8 cellular contexts compared by ENCODE assay signal in genomic region chr3:9397331-9397910, GRCh38. TPM values are rescaled to one million over a fixed set of nuclear protein-coding genes. Genes with fewer than 3 reads are reported as not detected.
A peak's percentile ranks its signal among the peaks of the same experiment; 100 is the strongest.
DNase-seq lines count a peak whose midpoint lies in the region; TF ChIP-seq lines count a peak whose summit lies in the region.

TSS of gene SETD5 (plus strand) at chr3:9397615. CDS start at chr3:9428939, 31,324 bp downstream.

- peak within 1 kb of the TSS; percentile 43; the same call in 1 of the 2 replicates for H2AFZ ChIP-seq in MM.1S (ENCODE audit: low read length)

- H3K9me3 ChIP-seq in MM.1S (replicated peaks; ENCODE audit: insufficient read depth, low read length) (no peaks in the 10 kb centered on the region), SJCRH30 (replicated peaks) (no peaks in the 10 kb centered on the region), stomach smooth muscle (ENCODE audit: control insufficient read depth in 2 of 2, low read length in 2 of 2) (no peaks in the 10 kb centered on the region)

- H3K79me2 ChIP-seq in MM.1S (ENCODE audit: low read length), result peaks cover 86% of the 10 kb centered on the region

- H3K9me2 ChIP-seq in MM.1S (replicated peaks; ENCODE audit: insufficient read depth, low read length), result no peaks in the 10 kb centered on the region

- H3K27ac Mint-ChIP-seq in neural crest cell (ENCODE audit: unreplicated experiment), result peak within 1 kb of the TSS; percentile 100

- no peaks in the 10 kb centered on the region for H3K9me3 Mint-ChIP-seq in neural crest cell

- peaks cover 29% of the 10 kb centered on the region for H3F3A ChIP-seq in MM.1S (ENCODE audit: insufficient read depth, low read length)

- H3K4me1 Mint-ChIP-seq in neural crest cell, result peaks cover 67% of the 10 kb centered on the region

- peak within 1 kb of the TSS; percentile 100 for H3K4me3 Mint-ChIP-seq in neural crest cell

- H3K27ac ChIP-seq in MM.1S (ENCODE audit: low read length), result peak within 1 kb of the TSS; percentile 88
- H3K27ac ChIP-seq in SJCRH30, result peak within 1 kb of the TSS; percentile 96
- H3K27ac ChIP-seq in stomach smooth muscle (ENCODE audit: low read length), result peak within 1 kb of the TSS; percentile 97

- H3K27me3 ChIP-seq in MM.1S (replicated peaks; ENCODE audit: insufficient read depth, low read length), result no peaks in the 10 kb centered on the region
- no peaks in the 10 kb centered on the region for H3K27me3 ChIP-seq in SJCRH30
- H3K27me3 ChIP-seq in stomach smooth muscle (ENCODE audit: control insufficient read depth in 1 of 2, insufficient read depth in 2 of 2, low read length in 2 of 2), result no peaks in the 10 kb centered on the region

- H3K36me3 ChIP-seq in MM.1S (replicated peaks; ENCODE audit: insufficient read depth, low read length) (peaks cover 3% of the 10 kb centered on the region; the same call in 1 of the 2 replicates), SJCRH30 (peaks cover 21% of the 10 kb centered on the region), stomach smooth muscle (ENCODE audit: control insufficient read depth in 2 of 2, insufficient read depth in 2 of 2, low read length in 2 of 2) (peaks cover 3 to 6% of the 10 kb centered on the region in 2 donors)

- H3K4me3 ChIP-seq in MM.1S (ENCODE audit: low read length) (peak within 1 kb of the TSS; percentile 88), SJCRH30 (peak within 1 kb of the TSS; percentile 88), foreskin fibroblast (ENCODE audit: low read depth in 1 of 2, low read length in 2 of 2) (peak within 1 kb of the TSS; percentile 87 to 98), stomach smooth muscle (ENCODE audit: low read length in 2 of 2) (peak within 1 kb of the TSS; percentile 95 to 96)

- H3K9ac ChIP-seq in MM.1S (ENCODE audit: low read length) (peak within 1 kb of the TSS; percentile 98), stomach smooth muscle (ENCODE audit: low read length in 2 of 2) (peak within 1 kb of the TSS; percentile 99)

- DNase-seq in GDM1 (lab: John Stamatoyannopoulos, UW) (peak; percentile 96), HCEC 1CT (peak; percentile 96), MM.1S (peak; percentile 98), SJCRH30 (peak; percentile 98), foreskin fibroblast (peak; percentile 97 to 99), neural crest cell (ENCODE audit: low read depth, low spot score) (peak; percentile 99)
- peak; percentile 99 for DNase-seq in activated gamma-delta T cell treated with anti-CD3 and anti-CD28 coated beads, Interleukin-2, amount 50 U/mL, for 16 hours (ENCODE audit: low read depth)

- peaks cover 52% of the 10 kb centered on the region for H4K20me1 ChIP-seq in MM.1S (ENCODE audit: insufficient read depth, low read length)

- peaks cover 13% of the 10 kb centered on the region for H3K27me3 Mint-ChIP-seq in neural crest cell (ENCODE audit: low read depth)

- H3K4me1 ChIP-seq in MM.1S (ENCODE audit: low read length) (peaks cover 46% of the 10 kb centered on the region), SJCRH30 (peaks cover 26% of the 10 kb centered on the region), stomach smooth muscle (ENCODE audit: control insufficient read depth, insufficient read depth, low read length) (peaks cover 26% of the 10 kb centered on the region)

- peaks cover 8% of the 10 kb centered on the region for H3K36me3 Mint-ChIP-seq in neural crest cell (ENCODE audit: low read depth)

- TF ChIP-seq CTCF in MM.1S (IDR thresholded peaks at IDR 0.05; ENCODE audit: low read length) (no peak), foreskin fibroblast (IDR thresholded peaks at IDR 0.05; ENCODE audit: low read depth, low read length) (no peak), neural crest cell (conservative IDR thresholded peaks at IDR 0.05) (no peak)

- peak within 1 kb of the TSS; percentile 77 for H3K4me2 ChIP-seq in MM.1S (ENCODE audit: low read depth, low read length)

RNA-seq across cellular contexts. Expression of gene SETD5, which starts in this region (rescaled TPM):
- 97.5 and 104 TPM in 2 replicates for total RNA-seq in SJCRH30 (2014; rRNA removed; shearing (Covaris generic))
- total RNA-seq in neural crest cell, result 198 and 206 TPM in 2 replicates

Comparison
In these comparisons a context has a peak if more than half of its experiments do, and no peak if none do; other contexts are left out.
1. Peak in every context shown above with its lines: DNase-seq, H3K4me3 ChIP-seq and H3K27ac ChIP-seq.